In genomic region chr2:75064691-75065396, GRCh38 we compare ENCODE assay signal across 8 cellular contexts.
DNase-seq lines count a peak whose midpoint lies in the region; ATAC-seq, FAIRE-seq and TF ChIP-seq lines count a peak whose summit lies in the region.

No MANE protein-coding gene starts in this region.

- H3K4me1 ChIP-seq in neutrophil (ENCODE audit: control insufficient read depth in 1 of 2, insufficient read depth in 1 of 2, low read depth in 1 of 2, low read length in 1 of 2): peaks cover 3 to 5% of the 10 kb centered on the region in 2 experiments

- H3K36me3 ChIP-seq in neutrophil: no peaks in the 10 kb centered on the region

- TF ChIP-seq CTCF in fibroblast of mammary gland (conservative IDR thresholded peaks at IDR 0.05; ENCODE audit: control insufficient read depth, insufficient read depth, low read depth, low read length) (peak; percentile 89), neutrophil (IDR thresholded peaks at IDR 0.05) (peak; percentile 64)

- no peaks in the 10 kb centered on the region for H3K9me3 ChIP-seq in neutrophil

- peak; percentile 79 for DNase-seq in Right ventricle myocardium inferior (ENCODE audit: missing footprints)
- no peak for DNase-seq in cardiac septum (ENCODE audit: low spot score)
- DNase-seq in NCI-H748 treated with DMSO at 0.1 percent for 48 hours (lab: John Stamatoyannopoulos, UW): peak; percentile 24
- DNase-seq in activated CD8-positive, alpha-beta memory T cell treated with anti-CD3 and anti-CD28 coated beads, Interleukin-2, amount 50 U/mL, for 1 hour (ENCODE audit: extremely low read depth): peak; percentile 1
- DNase-seq in fibroblast of mammary gland (ENCODE audit: low read depth): peak; percentile 51
- peak; percentile 75 for DNase-seq in urothelium cell line (ENCODE audit: low spot score)

- H3K27ac ChIP-seq in neutrophil: no peak overlapping the region

- no peak for ATAC-seq in Right ventricle myocardium inferior
- peak; percentile 67 for ATAC-seq in HG03066 (IDR thresholded peaks at IDR 0.05; ENCODE audit: low read depth, unreplicated experiment)

- FAIRE-seq in urothelium cell line (lab: Jason Lieb, UNC): peak; percentile 42

- no peaks in the 10 kb centered on the region for H3K27me3 ChIP-seq in neutrophil

- H3K4me3 ChIP-seq in fibroblast of mammary gland (ENCODE audit: control insufficient read depth, low read depth, low read length) (no peak overlapping the region), neutrophil (ENCODE audit: low read depth in 1 of 2, low read length in 1 of 2) (no peak overlapping the region)

- intact Hi-C loops in Right ventricle myocardium inferior (cut with DNase I): loop anchor here (5.0 kb wide), 2 partner anchors 148 to 337 kb away; no protein-coding TSS in a partner anchor
- intact Hi-C loops in cardiac septum (cut with DNase I): loop anchor here (5.0 kb wide), 1 partner anchor 337 kb away; no protein-coding TSS in a partner anchor
